1 cellular context compared by ENCODE assay signal in the genomic region with DNA sequence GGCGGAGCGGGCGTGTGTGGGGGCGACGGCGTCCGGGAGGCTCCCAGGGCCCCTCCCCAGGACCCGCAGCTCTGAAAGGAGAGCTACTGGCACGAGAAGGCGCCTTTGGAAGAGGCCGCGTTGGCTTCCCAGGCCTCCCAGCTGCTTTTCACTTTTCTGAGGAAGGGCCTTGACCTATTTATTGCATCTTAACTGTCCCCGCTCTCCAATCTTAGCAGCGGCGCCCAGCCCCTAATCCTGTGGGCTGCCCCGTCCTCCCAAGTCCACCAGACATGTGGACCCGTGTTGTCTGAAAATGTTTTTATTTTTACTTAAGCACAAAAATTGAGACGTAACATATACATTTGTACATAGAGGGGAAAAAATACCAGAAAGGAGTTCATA.
TF ChIP-seq lines count a peak whose summit lies in the region.

No MANE protein-coding gene starts in this region.

TF ChIP-seq in HCT116, 20 proteins besides CTCF, POLR2A, EP300 and RAD21 (continued from another document):
- no peak for TF ChIP-seq ATF3 (IDR thresholded peaks at IDR 0.05)
- peak; percentile 7; the same call in 1 of the 2 replicates for TF ChIP-seq SIN3A (IDR thresholded peaks at IDR 0.05; ENCODE audit: low read depth)
- no peak for TF ChIP-seq ZNF274 (IDR thresholded peaks at IDR 0.05; ENCODE audit: low read depth, low read length)
